8 cellular contexts compared by ENCODE assay signal in the genomic region with DNA sequence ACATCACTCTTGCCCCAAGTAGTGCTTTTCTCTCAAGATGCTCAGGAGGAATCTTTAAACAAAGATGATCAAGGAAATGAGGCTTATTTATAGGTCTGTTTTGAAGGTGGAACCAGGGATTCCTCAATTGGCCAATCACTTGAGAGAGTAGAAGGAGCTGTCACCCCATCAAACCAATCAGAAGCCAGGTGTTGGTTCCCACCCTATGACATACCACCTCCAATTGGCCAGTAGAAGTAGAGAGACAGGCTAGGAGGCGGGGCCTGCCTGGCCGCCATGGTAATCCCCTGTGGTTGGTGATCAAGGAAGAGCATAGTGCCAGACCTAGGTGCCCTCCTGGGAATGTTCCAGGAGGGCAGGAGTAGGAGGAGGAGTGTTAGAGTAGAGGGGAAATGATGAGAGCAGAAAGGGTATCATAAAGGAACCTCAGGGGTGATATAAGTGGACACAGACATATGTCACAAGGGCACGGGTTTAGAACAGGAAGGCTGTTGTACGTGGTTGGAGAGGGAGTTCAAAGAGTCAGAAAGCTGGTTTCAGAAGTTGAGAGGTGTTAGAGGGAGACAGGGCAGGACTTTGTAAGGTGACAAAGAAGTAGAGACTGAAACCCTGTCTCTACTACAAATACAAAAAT. TPM values are rescaled to one million over a fixed set of nuclear protein-coding genes. Genes with fewer than 3 reads are reported as not detected.
DNase-seq lines count a peak whose midpoint lies in the region; ATAC-seq and TF ChIP-seq lines count a peak whose summit lies in the region.

No MANE protein-coding gene starts in this region.

- ATAC-seq in GM18505 (IDR thresholded peaks at IDR 0.05; ENCODE audit: unreplicated experiment) (peak; percentile 61), HG03442 (IDR thresholded peaks at IDR 0.05; ENCODE audit: unreplicated experiment) (peak; percentile 61), GM21423 (IDR thresholded peaks at IDR 0.05; ENCODE audit: unreplicated experiment) (no peak)

- peak; percentile 27 for DNase-seq in AG08396 (ENCODE audit: low spot score)
- peak; percentile 31 for DNase-seq in amniotic epithelial cell (ENCODE audit: low read depth)
- no peak for DNase-seq in cerebellar nuclear complex (lab: John Stamatoyannopoulos, UW)
- DNase-seq in NCI-H146 (lab: John Stamatoyannopoulos, UW): no peak
- DNase-seq in trophoblast cell: no peak

- no peak overlapping the region for H3K23ac ChIP-seq in trophoblast cell (ENCODE audit: low read length)

- no peak overlapping the region for H3K4me3 ChIP-seq in trophoblast cell (ENCODE audit: low read depth, low read length)

- WGBS in trophoblast cell (ENCODE audit: extremely low coverage, insufficient coverage, insufficient read length): no CpG with 5 or more reads among the region's 4 CpGs

- H2AFZ ChIP-seq in trophoblast cell (ENCODE audit: insufficient read depth, low read length, poor library complexity): no peak overlapping the region

- H2BK120ac ChIP-seq in trophoblast cell (ENCODE audit: insufficient read depth, low read length, poor library complexity): no peak overlapping the region

- no peak for TF ChIP-seq POLR2A in GM18505 (IDR thresholded peaks at IDR 0.05; ENCODE audit: borderline replicate concordance, extremely low read depth, insufficient read depth, insufficient read length)

- no peaks in the 10 kb centered on the region for H3K79me2 ChIP-seq in trophoblast cell (ENCODE audit: control insufficient read depth, insufficient read depth, low read length, poor library complexity)

- H3K27ac ChIP-seq in trophoblast cell (ENCODE audit: low read depth, low read length): no peak overlapping the region

- H3K4me1 ChIP-seq in trophoblast cell (ENCODE audit: control insufficient read depth in 1 of 2, insufficient read depth in 2 of 2, low read length in 2 of 2): no peaks in the 10 kb centered on the region

- no peaks in the 10 kb centered on the region for H3K79me1 ChIP-seq in trophoblast cell (ENCODE audit: low read length)

- no peak overlapping the region for H4K8ac ChIP-seq in trophoblast cell (ENCODE audit: low read depth, low read length)

- H3K18ac ChIP-seq in trophoblast cell (ENCODE audit: low read length): no peak overlapping the region

- no peak overlapping the region for H2BK12ac ChIP-seq in trophoblast cell (ENCODE audit: low read length)

- no peak overlapping the region for H2BK5ac ChIP-seq in trophoblast cell (ENCODE audit: low read depth, low read length, poor library complexity)

- H3K14ac ChIP-seq in trophoblast cell (ENCODE audit: low read length): no peak overlapping the region

- H3K4me2 ChIP-seq in trophoblast cell (ENCODE audit: low read length): no peak overlapping the region

- H4K91ac ChIP-seq in trophoblast cell (ENCODE audit: low read depth, low read length): no peak overlapping the region

- no peaks in the 10 kb centered on the region for H3K27me3 ChIP-seq in trophoblast cell (ENCODE audit: insufficient read depth, low read length)

- no peak overlapping the region for H4K12ac ChIP-seq in trophoblast cell (ENCODE audit: low read depth, low read length)

- no peak overlapping the region for H3K4ac ChIP-seq in trophoblast cell (ENCODE audit: low read depth, low read length)

- no peaks in the 10 kb centered on the region for H3K9me3 ChIP-seq in trophoblast cell (ENCODE audit: insufficient read depth, low read depth, low read length)

- no peak overlapping the region for H2AK5ac ChIP-seq in trophoblast cell (ENCODE audit: low read length)

- H3K36me3 ChIP-seq in trophoblast cell (ENCODE audit: control insufficient read depth in 1 of 2, insufficient read depth in 2 of 2, low read length in 2 of 2): no peaks in the 10 kb centered on the region

- H3K9ac ChIP-seq in trophoblast cell (ENCODE audit: low read length): no peak overlapping the region

RNA-seq across cellular contexts. Expression of gene PMIS2, which starts 10.5 kb away (rescaled TPM):
- polyA plus RNA-seq in trophoblast cell (2013): not detected in 2 replicates

RNA-seq across cellular contexts. Expression of gene HAUS5, which starts 16.1 kb away (rescaled TPM):
- polyA plus RNA-seq in trophoblast cell (2013): 9.8 and 9.9 TPM in 2 replicates

RNA-seq across cellular contexts. Expression of gene RBM42, which starts 32.4 kb away (rescaled TPM):
- polyA plus RNA-seq in trophoblast cell (2013): 46.9 and 47.8 TPM in 2 replicates

RNA-seq across cellular contexts. Expression of gene ATP4A, which starts 33.0 kb away (rescaled TPM):
- not detected in 2 replicates for polyA plus RNA-seq in trophoblast cell (2013)

RNA-seq across cellular contexts. Expression of gene ETV2, which starts 45.1 kb away (rescaled TPM):
- polyA plus RNA-seq in trophoblast cell (2013): 1.0 and 1.2 TPM in 2 replicates

Comparison
In these comparisons a context has a peak if more than half of its experiments do, and no peak if none do; other contexts are left out.
1. DNase-seq: peak in AG08396 (single experiment) and amniotic epithelial cell (single experiment); none in cerebellar nuclear complex (0 of 2), NCI-H146 (single experiment) and trophoblast cell (0 of 2).